17 cellular contexts compared by ENCODE assay signal in the genomic region with DNA sequence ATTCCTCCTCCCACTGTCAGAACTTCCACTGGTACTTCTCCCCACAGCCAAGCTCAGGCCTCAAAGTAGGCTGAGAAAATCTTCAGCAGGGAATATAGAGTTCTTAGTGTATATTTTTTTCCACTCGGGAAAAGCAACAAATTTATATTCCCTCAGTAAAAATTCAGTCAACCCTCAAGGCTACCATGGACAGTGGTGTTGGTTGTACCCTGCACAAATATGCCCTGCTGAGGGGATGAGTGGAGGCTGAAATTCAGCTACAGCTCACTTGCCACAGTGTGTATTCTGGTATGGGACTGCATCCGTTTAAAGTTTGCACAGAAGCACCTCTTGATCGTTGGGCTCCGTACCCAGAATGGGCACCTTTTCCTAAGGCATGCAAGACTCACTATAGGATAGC.
"Had no signal": no experiment of that assay in that cellular context is flagged by ENCODE, and none has a peak within 500 bp of the region (broad histone marks: within the 10 kb centered on the region; RNA-seq: fewer than 3 reads in every experiment).

No MANE protein-coding gene starts in this region.

- H3K27ac ChIP-seq: adrenal gland, colonic mucosa, left lung, upper lobe of left lung had no signal

- ATAC-seq: naive thymus-derived CD4-positive, alpha-beta T cell; T-helper 17 cell had no signal

- H3K9me3 ChIP-seq: adrenal gland, colonic mucosa, left lung, mucosa of descending colon, upper lobe of left lung had no signal

- H3K4me1 ChIP-seq: colonic mucosa had no signal

- H3K4me3 Mint-ChIP-seq: activated CD4-positive, alpha-beta memory T cell treated with anti-CD3 and anti-CD28 coated beads, Interleukin-2, amount 10 ng/mL, durations not matched to agents 7 days and 5 days; activated naive CD4-positive, alpha-beta T cell treated with anti-CD3 and anti-CD28 coated beads, Interleukin-2, amount 50 U/mL, for 24 hours; naive thymus-derived CD4-positive, alpha-beta T cell; stimulated activated naive CD8-positive, alpha-beta T cell treated with anti-CD3 and anti-CD28 coated beads, Interleukin-15, Interleukin-2, amounts not matched to agents 100 ng/mL and 50 ng/mL, for 24 hours; T-helper 17 cell had no signal

- H3K27me3 Mint-ChIP-seq: activated naive CD4-positive, alpha-beta T cell treated with anti-CD3 and anti-CD28 coated beads, Interleukin-2, amount 50 U/mL, for 24 hours had no signal

- H3K27ac Mint-ChIP-seq: activated CD4-positive, alpha-beta memory T cell treated with anti-CD3 and anti-CD28 coated beads, Interleukin-2, amount 10 ng/mL, durations not matched to agents 7 days and 5 days; activated naive CD4-positive, alpha-beta T cell treated with anti-CD3 and anti-CD28 coated beads, Interleukin-2, amount 50 U/mL, for 24 hours; naive thymus-derived CD4-positive, alpha-beta T cell; stimulated activated naive CD8-positive, alpha-beta T cell treated with anti-CD3 and anti-CD28 coated beads, Interleukin-15, Interleukin-2, amounts not matched to agents 100 ng/mL and 50 ng/mL, for 24 hours; T-helper 17 cell had no signal

- H3K4me3 ChIP-seq: adrenal gland, colonic mucosa, left lung, mucosa of descending colon, upper lobe of left lung had no signal

- DNase-seq: activated CD4-positive, alpha-beta memory T cell treated with anti-CD3 and anti-CD28 coated beads, Interleukin-2, amount 10 ng/mL, durations not matched to agents 7 days and 5 days; activated CD4-positive, alpha-beta T cell treated with anti-CD3 and anti-CD28 coated beads for 4 hours; activated effector memory CD4-positive, alpha-beta T cell treated with anti-CD3 and anti-CD28 coated beads, Interleukin-2, amount 50 U/mL, for 16 hours; activated T-cell treated with anti-CD3 and anti-CD28 coated beads, Interleukin-2, amount 50 U/mL, for 48 hours; caudate nucleus; kidney; naive thymus-derived CD4-positive, alpha-beta T cell; posterior cingulate gyrus; retina; T-helper 17 cell had no signal

- H3K36me3 Mint-ChIP-seq: activated naive CD4-positive, alpha-beta T cell treated with anti-CD3 and anti-CD28 coated beads, Interleukin-2, amount 50 U/mL, for 24 hours; naive thymus-derived CD4-positive, alpha-beta T cell had no signal

- H3K9me3 Mint-ChIP-seq: activated naive CD4-positive, alpha-beta T cell treated with anti-CD3 and anti-CD28 coated beads, Interleukin-2, amount 50 U/mL, for 24 hours; naive thymus-derived CD4-positive, alpha-beta T cell; stimulated activated naive CD8-positive, alpha-beta T cell treated with anti-CD3 and anti-CD28 coated beads, Interleukin-15, Interleukin-2, amounts not matched to agents 100 ng/mL and 50 ng/mL, for 24 hours had no signal

- H3K27me3 ChIP-seq: adrenal gland, colonic mucosa, left lung, upper lobe of left lung had no signal

- H3K36me3 ChIP-seq: adrenal gland, colonic mucosa, left lung, upper lobe of left lung had no signal
